ENCODE assay signal across 15 cellular contexts in the genomic region with DNA sequence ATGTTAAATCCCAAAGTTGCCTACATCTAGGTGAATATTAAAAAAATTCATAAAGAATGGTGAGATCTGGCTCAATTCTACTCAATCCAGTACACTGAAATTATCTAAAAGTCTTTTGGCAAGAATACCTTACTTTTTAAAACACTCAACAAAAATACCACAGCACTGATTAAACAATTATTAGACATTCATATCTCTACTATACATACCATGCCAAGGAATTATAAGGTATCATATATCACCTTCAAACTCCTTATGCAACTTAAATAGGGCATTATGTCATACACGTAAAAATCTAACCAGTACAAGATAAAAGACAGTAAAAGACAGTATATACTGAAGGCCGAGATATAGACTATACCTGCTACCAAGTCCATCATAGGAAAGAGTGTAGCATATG.
"Had no signal": no experiment of that assay in that cellular context is flagged by ENCODE, and none has a peak within 500 bp of the region (broad histone marks: within the 10 kb centered on the region; RNA-seq: fewer than 3 reads in every experiment).

No MANE protein-coding gene starts in this region.

- H3K36me3 ChIP-seq: adrenal gland, cardiac muscle cell, gastrocnemius medialis, heart right ventricle, sigmoid colon, thyroid gland had no signal

- H3K27ac ChIP-seq: adrenal gland, cardiac muscle cell, dorsolateral prefrontal cortex, gastrocnemius medialis, heart right ventricle, thyroid gland had no signal

- H3K9me3 ChIP-seq: adrenal gland, gastrocnemius medialis, heart right ventricle, sigmoid colon, thyroid gland had no signal

- H3K4me3 ChIP-seq: adrenal gland, cardiac muscle cell, dorsolateral prefrontal cortex, gastrocnemius medialis, heart right ventricle, sigmoid colon, thyroid gland had no signal

- H3K27me3 ChIP-seq: adrenal gland, cardiac muscle cell, dorsolateral prefrontal cortex, gastrocnemius medialis, heart right ventricle, sigmoid colon, thyroid gland had no signal

- ATAC-seq: gastrocnemius medialis, heart right ventricle had no signal

- H3K4me3 Mint-ChIP-seq: activated B cell treated with CpG ODN at 0.5 μM for 24 hours, neural crest cell had no signal

- H3K9me3 Mint-ChIP-seq: activated B cell treated with CpG ODN at 0.5 μM for 24 hours, neural crest cell had no signal

- H3K27me3 Mint-ChIP-seq: activated B cell treated with CpG ODN at 0.5 μM for 24 hours; activated CD4-positive, alpha-beta T cell treated with anti-CD3 and anti-CD28 coated beads, Interleukin-2, amount 10 ng/mL, durations not matched to agents 24 days and 14 days had no signal

- DNase-seq: activated B cell treated with CpG ODN at 0.5 μM for 24 hours; activated CD4-positive, alpha-beta T cell treated with anti-CD3 and anti-CD28 coated beads, Interleukin-2, amount 10 ng/mL, durations not matched to agents 24 days and 14 days; activated CD8-positive, alpha-beta memory T cell treated with anti-CD3 and anti-CD28 coated beads for 24 hours; activated naive CD4-positive, alpha-beta T cell treated with anti-CD3 and anti-CD28 coated beads, Interleukin-2, amount 50 U/mL, for 16 hours; activated T-cell treated with anti-CD3 and anti-CD28 coated beads for 4 hours; adrenal gland; dorsolateral prefrontal cortex; erythroblast; gastrocnemius medialis; heart right ventricle; sigmoid colon; stimulated activated CD4-positive, alpha-beta T cell treated with anti-CD3 and anti-CD28 coated beads, Interleukin-1b, Interleukin-23, amount 100 ng/mL, for 48 hours; thyroid gland had no signal
